1 cellular context compared by ENCODE assay signal in the genomic region with DNA sequence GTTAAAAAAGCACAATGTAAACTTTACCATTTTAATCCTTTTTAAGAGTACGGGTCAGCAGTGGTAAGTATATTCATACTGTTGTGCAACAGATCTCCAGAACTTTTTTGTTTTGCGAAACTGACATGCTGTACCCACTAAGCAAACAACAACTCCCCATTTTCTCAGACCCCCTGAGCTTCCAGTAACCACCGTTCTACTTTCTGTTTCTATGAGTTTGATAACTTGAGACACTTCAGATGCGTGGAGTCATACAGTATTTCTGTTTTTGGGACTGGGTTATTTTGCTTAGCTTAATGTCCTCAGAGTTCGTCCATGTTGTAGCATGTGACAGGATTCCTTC.
TF ChIP-seq lines count a peak whose summit lies in the region.

No MANE protein-coding gene starts in this region.

TF ChIP-seq in HepG2, 621 proteins besides CTCF, POLR2A, EP300 and RAD21 (continued from another document):
- TF ChIP-seq, protein P1, sequence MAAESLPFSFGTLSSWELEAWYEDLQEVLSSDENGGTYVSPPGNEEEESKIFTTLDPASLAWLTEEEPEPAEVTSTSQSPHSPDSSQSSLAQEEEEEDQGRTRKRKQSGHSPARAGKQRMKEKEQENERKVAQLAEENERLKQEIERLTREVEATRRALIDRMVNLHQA (CRISPR knock-in tag; IDR thresholded peaks at IDR 0.05), result no peak
- TF ChIP-seq SP2 (CRISPR knock-in tag; IDR thresholded peaks at IDR 0.05) (no peak), MZF1 (CRISPR knock-in tag; IDR thresholded peaks at IDR 0.05; ENCODE audit: borderline replicate concordance) (no peak), NCOR1 (IDR thresholded peaks at IDR 0.05; ENCODE audit: borderline replicate concordance, low read length) (no peak), KDM3A (CRISPR knock-in tag; IDR thresholded peaks at IDR 0.05; ENCODE audit: low read depth) (no peak), ZNF260 (CRISPR knock-in tag; IDR thresholded peaks at IDR 0.05; ENCODE audit: borderline replicate concordance, low read depth) (no peak), ELF3 (CRISPR knock-in tag; IDR thresholded peaks at IDR 0.05) (no peak), RFX1 (IDR thresholded peaks at IDR 0.05) (no peak), EHMT2 (IDR thresholded peaks at IDR 0.05; ENCODE audit: borderline replicate concordance, low read depth, low read length) (no peak), ZNF615 (CRISPR knock-in tag; IDR thresholded peaks at IDR 0.05; ENCODE audit: borderline replicate concordance) (no peak), ZNF136 (CRISPR knock-in tag; IDR thresholded peaks at IDR 0.05; ENCODE audit: low read depth) (no peak), ZNF350 (CRISPR knock-in tag; IDR thresholded peaks at IDR 0.05; ENCODE audit: borderline replicate concordance, low read depth) (no peak)
- TF ChIP-seq, protein P2, sequence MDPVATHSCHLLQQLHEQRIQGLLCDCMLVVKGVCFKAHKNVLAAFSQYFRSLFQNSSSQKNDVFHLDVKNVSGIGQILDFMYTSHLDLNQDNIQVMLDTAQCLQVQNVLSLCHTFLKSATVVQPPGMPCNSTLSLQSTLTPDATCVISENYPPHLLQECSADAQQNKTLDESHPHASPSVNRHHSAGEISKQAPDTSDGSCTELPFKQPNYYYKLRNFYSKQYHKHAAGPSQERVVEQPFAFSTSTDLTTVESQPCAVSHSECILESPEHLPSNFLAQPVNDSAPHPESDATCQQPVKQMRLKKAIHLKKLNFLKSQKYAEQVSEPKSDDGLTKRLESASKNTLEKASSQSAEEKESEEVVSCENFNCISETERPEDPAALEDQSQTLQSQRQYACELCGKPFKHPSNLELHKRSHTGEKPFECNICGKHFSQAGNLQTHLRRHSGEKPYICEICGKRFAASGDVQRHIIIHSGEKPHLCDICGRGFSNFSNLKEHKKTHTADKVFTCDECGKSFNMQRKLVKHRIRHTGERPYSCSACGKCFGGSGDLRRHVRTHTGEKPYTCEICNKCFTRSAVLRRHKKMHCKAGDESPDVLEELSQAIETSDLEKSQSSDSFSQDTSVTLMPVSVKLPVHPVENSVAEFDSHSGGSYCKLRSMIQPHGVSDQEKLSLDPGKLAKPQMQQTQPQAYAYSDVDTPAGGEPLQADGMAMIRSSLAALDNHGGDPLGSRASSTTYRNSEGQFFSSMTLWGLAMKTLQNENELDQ (CRISPR knock-in tag; IDR thresholded peaks at IDR 0.05; ENCODE audit: borderline replicate concordance), result no peak
- TF ChIP-seq, protein P3, sequence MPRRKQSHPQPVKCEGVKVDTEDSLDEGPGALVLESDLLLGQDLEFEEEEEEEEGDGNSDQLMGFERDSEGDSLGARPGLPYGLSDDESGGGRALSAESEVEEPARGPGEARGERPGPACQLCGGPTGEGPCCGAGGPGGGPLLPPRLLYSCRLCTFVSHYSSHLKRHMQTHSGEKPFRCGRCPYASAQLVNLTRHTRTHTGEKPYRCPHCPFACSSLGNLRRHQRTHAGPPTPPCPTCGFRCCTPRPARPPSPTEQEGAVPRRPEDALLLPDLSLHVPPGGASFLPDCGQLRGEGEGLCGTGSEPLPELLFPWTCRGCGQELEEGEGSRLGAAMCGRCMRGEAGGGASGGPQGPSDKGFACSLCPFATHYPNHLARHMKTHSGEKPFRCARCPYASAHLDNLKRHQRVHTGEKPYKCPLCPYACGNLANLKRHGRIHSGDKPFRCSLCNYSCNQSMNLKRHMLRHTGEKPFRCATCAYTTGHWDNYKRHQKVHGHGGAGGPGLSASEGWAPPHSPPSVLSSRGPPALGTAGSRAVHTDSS (CRISPR knock-in tag; conservative IDR thresholded peaks at IDR 0.05), result no peak
